8 cellular contexts compared by ENCODE assay signal in genomic region chr11:30960387-30960992, GRCh38.
A peak's percentile ranks its signal among the peaks of the same experiment; 100 is the strongest.
DNase-seq lines count a peak whose midpoint lies in the region; ATAC-seq, FAIRE-seq and TF ChIP-seq lines count a peak whose summit lies in the region.

No MANE protein-coding gene starts in this region.

- no peak overlapping the region for H2AFZ ChIP-seq in Karpas-422 (ENCODE audit: low read length)

- H3K27ac ChIP-seq in Karpas-422 (ENCODE audit: low read length) (no peak overlapping the region), RWPE2 (ENCODE audit: poor library complexity, severe bottlenecking) (no peak overlapping the region)

- CTCF ChIA-PET in activated CD4-positive, alpha-beta memory T cell treated with anti-CD3 and anti-CD28 coated beads, Interleukin-2, amount 10 ng/mL, durations not matched to agents 7 days and 5 days (lab: Charles Lee), result no interaction called here

- no peak for DNase-seq in D721Med (ENCODE audit: insufficient read length, low spot score)
- DNase-seq in Karpas-422, result peak; percentile 66
- no peak for DNase-seq in RWPE2 (ENCODE audit: low spot score)
- peak; percentile 7 for DNase-seq in iPS DF 19.7 (ENCODE audit: low read depth, low spot score)
- DNase-seq in activated CD4-positive, alpha-beta memory T cell treated with anti-CD3 and anti-CD28 coated beads, Interleukin-2, amount 10 ng/mL, durations not matched to agents 7 days and 5 days, result no peak

- H3K36me3 Mint-ChIP-seq in activated CD4-positive, alpha-beta memory T cell treated with anti-CD3 and anti-CD28 coated beads, Interleukin-2, amount 10 ng/mL, durations not matched to agents 7 days and 5 days (ENCODE audit: low read depth), result no peaks in the 10 kb centered on the region

- H3K36me3 ChIP-seq in Karpas-422 (ENCODE audit: insufficient read depth, low read length), result no peaks in the 10 kb centered on the region
- H3K36me3 ChIP-seq in RWPE2 (ENCODE audit: low read depth), result no peaks in the 10 kb centered on the region

- TF ChIP-seq CTCF in D721Med (IDR thresholded peaks at IDR 0.05; ENCODE audit: insufficient read depth, missing control alignments), result peak; percentile 58
- peak; percentile 73 for TF ChIP-seq CTCF in RWPE2 (IDR thresholded peaks at IDR 0.05; ENCODE audit: poor library complexity, severe bottlenecking)

- H3K27me3 ChIP-seq in Karpas-422 (ENCODE audit: low read length), result no peaks in the 10 kb centered on the region
- no peaks in the 10 kb centered on the region for H3K27me3 ChIP-seq in RWPE2 (ENCODE audit: insufficient read depth, poor library complexity, severe bottlenecking)

- H3K9me3 Mint-ChIP-seq in activated CD4-positive, alpha-beta memory T cell treated with anti-CD3 and anti-CD28 coated beads, Interleukin-2, amount 10 ng/mL, durations not matched to agents 7 days and 5 days, result no peaks in the 10 kb centered on the region

- ATAC-seq in RWPE2 (ENCODE audit: low read depth) (peak; percentile 40; the same call in 1 of the 3 replicates), HG03159 (IDR thresholded peaks at IDR 0.05; ENCODE audit: unreplicated experiment) (no peak), HG03039 (IDR thresholded peaks at IDR 0.05; ENCODE audit: unreplicated experiment) (no peak), HG03196 (IDR thresholded peaks at IDR 0.05; ENCODE audit: unreplicated experiment) (no peak)

- no peaks in the 10 kb centered on the region for H3K9me3 ChIP-seq in Karpas-422 (ENCODE audit: low read length)
- H3K9me3 ChIP-seq in RWPE2 (ENCODE audit: severe bottlenecking), result no peaks in the 10 kb centered on the region

- peak; percentile 70 for FAIRE-seq in D721Med (lab: Jason Lieb, UNC)

- H3K4me3 ChIP-seq in Karpas-422 (ENCODE audit: low read length) (no peak overlapping the region), RWPE2 (ENCODE audit: severe bottlenecking) (no peak overlapping the region)

- no peaks in the 10 kb centered on the region for H3K4me1 ChIP-seq in Karpas-422 (ENCODE audit: low read length)
- no peaks in the 10 kb centered on the region for H3K4me1 ChIP-seq in RWPE2 (ENCODE audit: insufficient read depth, poor library complexity, severe bottlenecking)

- H3K4me1 Mint-ChIP-seq in activated CD4-positive, alpha-beta memory T cell treated with anti-CD3 and anti-CD28 coated beads, Interleukin-2, amount 10 ng/mL, durations not matched to agents 7 days and 5 days, result no peaks in the 10 kb centered on the region

- no peaks in the 10 kb centered on the region for H4K20me1 ChIP-seq in Karpas-422 (ENCODE audit: insufficient read depth, low read depth, low read length)

- H3K79me2 ChIP-seq in Karpas-422 (ENCODE audit: low read length), result no peaks in the 10 kb centered on the region

- H3K9me2 ChIP-seq in Karpas-422 (replicated peaks; ENCODE audit: insufficient read depth, low read length), result no peaks in the 10 kb centered on the region; the same call in 1 of the 2 replicates

- H3K4me3 Mint-ChIP-seq in activated CD4-positive, alpha-beta memory T cell treated with anti-CD3 and anti-CD28 coated beads, Interleukin-2, amount 10 ng/mL, durations not matched to agents 7 days and 5 days, result no peak overlapping the region

- H3K27ac Mint-ChIP-seq in activated CD4-positive, alpha-beta memory T cell treated with anti-CD3 and anti-CD28 coated beads, Interleukin-2, amount 10 ng/mL, durations not matched to agents 7 days and 5 days, result no peak overlapping the region

- POLR2A ChIA-PET in activated CD4-positive, alpha-beta memory T cell treated with anti-CD3 and anti-CD28 coated beads, Interleukin-2, amount 10 ng/mL, durations not matched to agents 7 days and 5 days (lab: Charles Lee), result no interaction called here

- no peaks in the 10 kb centered on the region for H3K27me3 Mint-ChIP-seq in activated CD4-positive, alpha-beta memory T cell treated with anti-CD3 and anti-CD28 coated beads, Interleukin-2, amount 10 ng/mL, durations not matched to agents 7 days and 5 days

- H3K4me2 ChIP-seq in Karpas-422 (ENCODE audit: low read depth, low read length, poor library complexity, severe bottlenecking), result no peak overlapping the region

- H3K9ac ChIP-seq in Karpas-422 (ENCODE audit: low read length), result no peak overlapping the region

Comparison
In these comparisons a context has a peak if more than half of its experiments do, and no peak if none do; other contexts are left out.
1. DNase-seq: peak in Karpas-422 (single experiment) and iPS DF 19.7 (single experiment); none in D721Med (single experiment), RWPE2 (single experiment) and activated CD4-positive, alpha-beta memory T cell treated with anti-CD3 and anti-CD28 coated beads, Interleukin-2, amount 10 ng/mL, durations not matched to agents 7 days and 5 days (single experiment).